24 cellular contexts compared by ENCODE assay signal in genomic region chr11:71213696-71214552, GRCh38. TPM values are rescaled to one million over a fixed set of nuclear protein-coding genes. Genes with fewer than 3 reads are reported as not detected.
"Had no signal": no experiment of that assay in that cellular context is flagged by ENCODE, and none has a peak within 500 bp of the region (broad histone marks: within the 10 kb centered on the region; RNA-seq: fewer than 3 reads in every experiment).

No MANE protein-coding gene starts in this region.

- FAIRE-seq: small intestine had no signal

- H3K27ac ChIP-seq: body of pancreas, neutrophil, tibial nerve, VCaP had no signal

- H3K9me3 ChIP-seq: body of pancreas, neutrophil, tibial nerve had no signal

- DNase-seq: activated CD4-positive, alpha-beta memory T cell treated with anti-CD3 and anti-CD28 coated beads, Interleukin-2, amount 10 ng/mL, durations not matched to agents 7 days and 5 days; activated CD4-positive, alpha-beta T cell treated with anti-CD3 and anti-CD28 coated beads for 36 hours; activated effector memory CD4-positive, alpha-beta T cell treated with Interleukin-2 at 50 U/mL for 16 hours; activated naive CD4-positive, alpha-beta T cell treated with anti-CD3 and anti-CD28 coated beads, Interleukin-2, amount 50 U/mL, for 16 hours; activated T-cell treated with anti-CD3 and anti-CD28 coated beads, Interleukin-2, amount 50 U/mL, for 4 hours; amniotic stem cell; central memory CD4-positive, alpha-beta T cell; cortex of kidney; effector CD8-positive, alpha-beta T cell; foreskin melanocyte; immature natural killer cell; retina; small intestine; stimulated activated CD4-positive, alpha-beta T cell treated with anti-CD3 and anti-CD28 coated beads, Interleukin-4, amount 100 ng/mL, for 4 hours; stimulated activated CD8-positive, alpha-beta memory T cell treated with anti-CD3 and anti-CD28 coated beads, Interleukin-4, amount 100 ng/mL, for 48 hours; stimulated activated naive CD4-positive, alpha-beta T cell treated with Interleukin-2 at 50 U/mL for 16 hours; T-helper 1 cell; T1000 had no signal

- H3K27me3 ChIP-seq: body of pancreas, neutrophil, tibial nerve had no signal

- H3K4me1 ChIP-seq: tibial nerve had no signal

- H3K4me3 ChIP-seq: body of pancreas, lung, tibial nerve had no signal

- ATAC-seq: activated CD4-positive, alpha-beta T cell treated with anti-CD3 and anti-CD28 coated beads for 36 hours; activated T-cell treated with anti-CD3 and anti-CD28 coated beads, Interleukin-2, amount 50 U/mL, for 4 hours; body of pancreas; SK-N-SH treated with all-trans-retinoic acid at 6 μM for 48 hours had no signal

- H3K36me3 ChIP-seq: neutrophil, tibial nerve had no signal

RNA-seq across cellular contexts. Expression of gene SHANK2, which starts 38.5 kb away (rescaled TPM):
- total RNA-seq: activated CD4-positive, alpha-beta memory T cell treated with anti-CD3 and anti-CD28 coated beads, Interleukin-2, amount 10 ng/mL, durations not matched to agents 7 days and 5 days; activated CD4-positive, alpha-beta T cell treated with anti-CD3 and anti-CD28 coated beads for 36 hours had no signal
- polyA plus RNA-seq: immature natural killer cell had no signal
